Comparison of ENCODE assay signal across 17 cellular contexts in the genomic region with DNA sequence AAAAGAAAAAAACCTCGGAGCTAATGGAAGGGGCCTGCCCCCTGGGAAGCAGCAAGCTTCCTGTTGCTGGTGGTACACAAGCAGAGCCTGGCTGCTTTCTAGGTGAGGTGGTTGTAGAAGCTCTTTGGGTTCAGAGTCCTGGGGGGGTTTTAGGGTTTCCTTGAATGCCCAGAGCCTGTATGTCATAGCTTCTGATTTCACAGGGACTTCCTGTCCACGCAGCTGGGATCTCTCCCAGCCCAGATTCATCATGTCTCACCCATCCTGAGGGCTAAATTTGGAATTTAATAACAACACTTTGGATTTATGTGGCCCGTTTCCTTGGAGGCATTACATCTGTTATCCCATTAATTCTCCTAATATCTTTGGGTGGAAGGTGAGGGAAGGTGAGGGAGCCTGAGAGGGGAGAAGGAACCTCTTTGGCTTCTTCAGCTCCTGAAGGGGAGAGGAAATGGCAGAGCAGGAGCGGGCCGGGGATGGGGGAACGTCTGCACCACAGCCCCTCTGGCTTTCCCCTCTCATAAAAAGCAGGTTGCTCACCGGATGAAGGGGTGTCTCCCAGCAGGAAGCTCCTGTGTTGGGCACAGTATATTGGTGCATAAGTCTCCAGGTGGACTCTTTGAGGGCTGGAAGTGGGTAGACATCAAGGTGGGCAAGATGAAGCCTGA. TPM values are rescaled to one million over a fixed set of nuclear protein-coding genes. Genes with fewer than 3 reads are reported as not detected.
A peak's percentile ranks its signal among the peaks of the same experiment; 100 is the strongest.
DNase-seq lines count a peak whose midpoint lies in the region; ATAC-seq and TF ChIP-seq lines count a peak whose summit lies in the region.
"Had no signal": no experiment of that assay in that cellular context is flagged by ENCODE, and none has a peak within 500 bp of the region (broad histone marks: within the 10 kb centered on the region; RNA-seq: fewer than 3 reads in every experiment).

No MANE protein-coding gene starts in this region.

- peak overlapping the region; percentile 37 for H3K9ac ChIP-seq in skeletal muscle satellite cell (ENCODE audit: low read depth, low read length)

- no peaks in the 10 kb centered on the region for H3K27me3 ChIP-seq in SJCRH30
- no peaks in the 10 kb centered on the region for H3K27me3 ChIP-seq in skeletal muscle satellite cell (ENCODE audit: control insufficient read depth, insufficient read depth, low read length)

- no peak overlapping the region; the same call in 1 of the 2 replicates for H3K27ac ChIP-seq in SJCRH30

- no peak for TF ChIP-seq CTCF in fibroblast of mammary gland (conservative IDR thresholded peaks at IDR 0.05; ENCODE audit: control insufficient read depth, insufficient read depth, low read depth, low read length)

- H3K4me2 ChIP-seq in skeletal muscle satellite cell (ENCODE audit: low read length): peak overlapping the region; percentile 23

- H3K36me3 ChIP-seq in SJCRH30 (no peaks in the 10 kb centered on the region), skeletal muscle satellite cell (ENCODE audit: insufficient read depth, low read length) (no peaks in the 10 kb centered on the region)

- no peak for ATAC-seq in GM21381 (IDR thresholded peaks at IDR 0.05; ENCODE audit: unreplicated experiment)
- ATAC-seq: Panc1 had no signal

- DNase-seq in ELR (ENCODE audit: low read depth) (peak; percentile 87), SJCRH30 (peak; percentile 15 to 30), fibroblast of mammary gland (ENCODE audit: low read depth) (peak; percentile 73), SIG-M5 (lab: John Stamatoyannopoulos, UW) (no peak)
- no peak for DNase-seq in activated CD4-positive, alpha-beta T cell treated with anti-CD3 and anti-CD28 coated beads, Interleukin-2, amount 50 U/mL, for 4 hours
- DNase-seq: activated CD4-positive, alpha-beta T cell treated with anti-CD3 and anti-CD28 coated beads for 4 hours; activated naive CD4-positive, alpha-beta T cell treated with anti-CD3 and anti-CD28 coated beads, Interleukin-2, amount 10 ng/mL, durations not matched to agents 7 days and 5 days; CD8-positive, alpha-beta memory T cell; head of caudate nucleus; islet precursor cell; NCI-H187 treated with DMSO at 0.1 percent for 48 hours; NCI-H526; occipital lobe; stimulated activated naive CD4-positive, alpha-beta T cell treated with Interleukin-2 at 50 U/mL for 16 hours had no signal

- H3K4me3 ChIP-seq in SJCRH30 (no peak overlapping the region), fibroblast of mammary gland (ENCODE audit: control insufficient read depth, low read depth, low read length) (no peak overlapping the region), skeletal muscle satellite cell (ENCODE audit: low read length) (no peak overlapping the region)

- H3K9me3 ChIP-seq in SJCRH30 (replicated peaks) (no peaks in the 10 kb centered on the region), skeletal muscle satellite cell (replicated peaks; ENCODE audit: low read length) (no peaks in the 10 kb centered on the region)

- H3K4me1 ChIP-seq in SJCRH30 (no peaks in the 10 kb centered on the region), skeletal muscle satellite cell (ENCODE audit: control insufficient read depth, insufficient read depth, low read length) (peaks cover 14% of the 10 kb centered on the region)

RNA-seq across cellular contexts. Expression of gene RPS24, which starts 19.7 kb away (rescaled TPM):
- 5,195 and 6,145 TPM in 2 replicates for total RNA-seq in SJCRH30 (2014; rRNA removed; shearing (Covaris generic))
- 1,774 and 2,233 TPM in 2 replicates for total RNA-seq in skeletal muscle satellite cell (2012; rRNA removed)

RNA-seq across cellular contexts. Expression of gene POLR3A, which starts 24.0 kb away (rescaled TPM):
- 21.6 and 22.6 TPM in 2 replicates for total RNA-seq in SJCRH30 (2014; rRNA removed; shearing (Covaris generic))
- 20.3 and 21.0 TPM in 2 replicates for total RNA-seq in skeletal muscle satellite cell (2012; rRNA removed)

Comparison
In these comparisons a context has a peak if more than half of its experiments do, and no peak if none do; other contexts are left out.
1. DNase-seq: peak in ELR (single experiment), SJCRH30 (2 of 2) and fibroblast of mammary gland (single experiment); none in SIG-M5 (single experiment) and activated CD4-positive, alpha-beta T cell treated with anti-CD3 and anti-CD28 coated beads, Interleukin-2, amount 50 U/mL, for 4 hours (0 of 2).